ENCODE assay signal across 8 cellular contexts in the genomic region with DNA sequence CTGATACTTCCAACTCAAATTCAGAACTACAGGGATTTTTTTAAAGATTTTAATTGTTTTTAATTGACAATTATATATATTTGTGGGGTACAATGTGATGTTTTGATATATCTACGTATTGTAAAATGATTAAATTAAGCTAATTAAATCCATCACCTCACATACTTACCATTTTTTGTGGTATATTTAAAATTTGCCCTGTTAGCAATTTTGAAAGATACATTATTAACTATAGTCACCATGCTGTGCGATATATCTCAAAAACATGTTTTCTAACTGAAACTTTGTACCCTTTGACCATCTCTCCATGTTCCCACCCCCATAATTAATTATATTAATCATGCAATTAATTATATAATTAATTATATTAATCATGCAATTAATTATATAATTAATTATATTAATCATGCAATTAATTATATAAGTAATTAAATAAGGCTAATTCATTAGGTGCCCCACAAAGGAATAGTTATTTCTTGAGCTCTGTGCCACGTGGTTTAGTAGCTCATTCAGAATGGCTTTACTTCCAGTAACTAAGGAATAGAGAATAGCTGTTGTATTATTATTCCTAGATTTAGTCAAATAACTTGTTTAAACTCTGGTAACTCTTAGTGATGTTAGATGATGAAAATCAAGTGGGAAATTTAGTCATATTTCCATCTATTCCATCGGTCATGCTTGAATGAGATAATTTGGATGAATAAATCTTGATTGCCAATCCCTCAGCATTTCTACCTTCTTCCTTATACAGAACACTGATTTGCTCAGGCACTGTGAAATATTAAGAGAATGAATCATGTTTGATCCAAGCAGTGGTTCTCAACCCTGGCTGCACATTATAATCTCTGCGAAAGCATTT. TPM values are rescaled to one million over a fixed set of nuclear protein-coding genes. Genes with fewer than 3 reads are reported as not detected.
DNase-seq lines count a peak whose midpoint lies in the region; ATAC-seq and TF ChIP-seq lines count a peak whose summit lies in the region.

No MANE protein-coding gene starts in this region.

- intact Hi-C loops in activated CD8-positive, alpha-beta T cell treated with anti-CD3 and anti-CD28 coated beads for 36 hours (cut with micrococcal nuclease) = no loop called here
- intact Hi-C loops in posterior vena cava (cut with DNase I) = loop anchor here in 1 of 2 donors (5.0 kb wide), 1 partner anchor 165 kb away; no protein-coding TSS in a partner anchor

- H3K9me3 ChIP-seq in iPS-18c (ENCODE audit: control insufficient read depth, insufficient read depth, low read length) = no peaks in the 10 kb centered on the region

- no peak for DNase-seq in activated T-cell treated with anti-CD3 and anti-CD28 coated beads, Interleukin-2, amount 50 U/mL, for 72 hours
- no peak for DNase-seq in activated T-cell treated with anti-CD3 and anti-CD28 coated beads for 4 hours
- no peak for DNase-seq in activated CD8-positive, alpha-beta T cell treated with anti-CD3 and anti-CD28 coated beads for 36 hours
- no peak for DNase-seq in substantia nigra (lab: John Stamatoyannopoulos, UW)
- DNase-seq in posterior vena cava (ENCODE audit: low spot score) = no peak
- DNase-seq in germinal center (ENCODE audit: low spot score) = no peak

- no peaks in the 10 kb centered on the region for H3K36me3 Mint-ChIP-seq in activated T-cell treated with anti-CD3 and anti-CD28 coated beads, Interleukin-2, amount 50 U/mL, for 72 hours (ENCODE audit: insufficient read depth in 2 of 2)
- H3K36me3 Mint-ChIP-seq in activated CD8-positive, alpha-beta T cell treated with anti-CD3 and anti-CD28 coated beads for 36 hours (ENCODE audit: low read depth) = no peaks in the 10 kb centered on the region

- no peaks in the 10 kb centered on the region for H3K9me3 Mint-ChIP-seq in activated T-cell treated with anti-CD3 and anti-CD28 coated beads, Interleukin-2, amount 50 U/mL, for 72 hours
- H3K9me3 Mint-ChIP-seq in activated CD8-positive, alpha-beta T cell treated with anti-CD3 and anti-CD28 coated beads for 36 hours = no peaks in the 10 kb centered on the region

- CTCF ChIA-PET in activated CD8-positive, alpha-beta T cell treated with anti-CD3 and anti-CD28 coated beads for 36 hours (lab: Charles Lee) = interaction anchor here (0.7 to 6.0 kb wide), 21 partner anchors 9 to 245 kb away, joined by 3 to 136 read pairs (median 9); no protein-coding TSS in a partner anchor

- TF ChIP-seq CTCF in activated CD8-positive, alpha-beta T cell treated with anti-CD3 and anti-CD28 coated beads for 36 hours (IDR thresholded peaks at IDR 0.05) = no peak

- ATAC-seq in activated T-cell treated with anti-CD3 and anti-CD28 coated beads, Interleukin-2, amount 50 U/mL, for 72 hours (replicated peaks in 1 of 2) = no peak
- ATAC-seq in activated CD8-positive, alpha-beta T cell treated with anti-CD3 and anti-CD28 coated beads for 36 hours = no peak
- no peak for ATAC-seq in GM21423 (IDR thresholded peaks at IDR 0.05; ENCODE audit: unreplicated experiment)

- POLR2A ChIA-PET in activated CD8-positive, alpha-beta T cell treated with anti-CD3 and anti-CD28 coated beads for 36 hours (lab: Charles Lee) = interaction anchor here (0.5 kb wide), 1 partner anchor 1912 kb away, joined by 3 read pairs; no protein-coding TSS in a partner anchor

- H3K27ac Mint-ChIP-seq in activated T-cell treated with anti-CD3 and anti-CD28 coated beads, Interleukin-2, amount 50 U/mL, for 72 hours = no peak overlapping the region
- H3K27ac Mint-ChIP-seq in activated CD8-positive, alpha-beta T cell treated with anti-CD3 and anti-CD28 coated beads for 36 hours = no peak overlapping the region

- H3K27ac ChIP-seq in substantia nigra (ENCODE audit: low read depth, low read length, poor library complexity, severe bottlenecking) = peak overlapping the region; percentile 68

- no peaks in the 10 kb centered on the region for H3K27me3 Mint-ChIP-seq in activated T-cell treated with anti-CD3 and anti-CD28 coated beads, Interleukin-2, amount 50 U/mL, for 72 hours (ENCODE audit: low read depth)
- peaks cover 7% of the 10 kb centered on the region for H3K27me3 Mint-ChIP-seq in activated CD8-positive, alpha-beta T cell treated with anti-CD3 and anti-CD28 coated beads for 36 hours

- peaks cover 6% of the 10 kb centered on the region for H3K4me1 Mint-ChIP-seq in activated T-cell treated with anti-CD3 and anti-CD28 coated beads, Interleukin-2, amount 50 U/mL, for 72 hours (ENCODE audit: low read depth)
- no peaks in the 10 kb centered on the region for H3K4me1 Mint-ChIP-seq in activated CD8-positive, alpha-beta T cell treated with anti-CD3 and anti-CD28 coated beads for 36 hours (ENCODE audit: low read depth)

- peak overlapping the region; percentile 83 to 97 for H3K4me3 Mint-ChIP-seq in activated T-cell treated with anti-CD3 and anti-CD28 coated beads, Interleukin-2, amount 50 U/mL, for 72 hours
- peak overlapping the region; percentile 73 for H3K4me3 Mint-ChIP-seq in activated CD8-positive, alpha-beta T cell treated with anti-CD3 and anti-CD28 coated beads for 36 hours

- H3K4me3 ChIP-seq in iPS-18c (ENCODE audit: insufficient read depth, low read depth, low read length) = peak overlapping the region; percentile 76

RNA-seq across cellular contexts. Expression of gene PTP4A1, which starts 25.1 kb away (rescaled TPM):
- 10 to 100 TPM; 67.6 to 88.7 TPM for total RNA-seq in activated T-cell treated with anti-CD3 and anti-CD28 coated beads, Interleukin-2, amount 50 U/mL, for 72 hours
- 10 to 100 TPM; 52.6 to 54.7 TPM for total RNA-seq in activated CD8-positive, alpha-beta T cell treated with anti-CD3 and anti-CD28 coated beads for 36 hours
- 10 to 100 TPM; 18.2 to 27.5 TPM for total RNA-seq in posterior vena cava

RNA-seq across cellular contexts. Expression of gene PHF3, which starts 38.2 kb away (rescaled TPM):
- total RNA-seq in activated T-cell treated with anti-CD3 and anti-CD28 coated beads, Interleukin-2, amount 50 U/mL, for 72 hours = 10 to 100 TPM; 69.7 to 72.6 TPM
- 10 to 100 TPM; 45.6 to 50.3 TPM for total RNA-seq in activated CD8-positive, alpha-beta T cell treated with anti-CD3 and anti-CD28 coated beads for 36 hours
- 10 to 100 TPM; 41.0 to 44.8 TPM for total RNA-seq in posterior vena cava
